ENCODE assay signal across 17 cellular contexts in the genomic region with DNA sequence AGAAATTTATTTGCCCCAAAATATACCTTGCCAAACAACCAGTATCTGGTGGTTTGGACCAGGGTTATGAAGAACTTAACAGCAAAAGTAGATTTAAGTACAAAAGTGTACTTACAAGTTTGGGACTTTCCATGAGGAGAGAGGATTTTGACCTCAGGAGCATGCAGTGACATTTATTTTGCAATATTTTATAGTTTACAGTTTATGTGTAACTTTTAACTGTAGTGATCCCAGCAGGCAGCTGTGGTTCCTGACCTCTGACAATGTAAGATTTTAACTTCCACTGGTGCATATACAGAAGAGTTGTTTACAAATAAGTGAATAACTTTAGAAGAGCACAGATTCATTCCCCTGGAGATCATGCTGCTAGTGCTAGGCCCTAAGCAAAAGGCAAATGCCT. TPM values are rescaled to one million over a fixed set of nuclear protein-coding genes. Genes with fewer than 3 reads are reported as not detected.
DNase-seq lines count a peak whose midpoint lies in the region; ATAC-seq, FAIRE-seq and TF ChIP-seq lines count a peak whose summit lies in the region.
"Had no signal": no experiment of that assay in that cellular context is flagged by ENCODE, and none has a peak within 500 bp of the region (broad histone marks: within the 10 kb centered on the region; RNA-seq: fewer than 3 reads in every experiment).

No MANE protein-coding gene starts in this region.

- H3F3A ChIP-seq in neural progenitor cell (ENCODE audit: low read depth): no peaks in the 10 kb centered on the region

- DNase-seq in HCEC 1CT (peak; percentile 14), choroid plexus epithelial cell (ENCODE audit: low read depth) (peak; percentile 28), left lobe of liver (ENCODE audit: low spot score) (no peak), neural progenitor cell (ENCODE audit: low spot score) (no peak), hypothalamus (lab: John Stamatoyannopoulos, UW) (no peak), H54 (ENCODE audit: insufficient read length, low spot score) (no peak)
- no peak for DNase-seq in activated CD8-positive, alpha-beta memory T cell treated with anti-CD3 and anti-CD28 coated beads, Interleukin-2, amount 50 U/mL, for 48 hours
- DNase-seq: 8988T; CD4-positive, alpha-beta memory T cell; DMS153; DMS79 treated with DMSO at 0.1 percent for 48 hours; GF-D8; H9 had no signal

- no peaks in the 10 kb centered on the region for H3K27me3 Mint-ChIP-seq in neural progenitor cell (ENCODE audit: insufficient read depth, low read depth)

- H4K20me1 ChIP-seq in neural progenitor cell (ENCODE audit: low read depth): no peaks in the 10 kb centered on the region
- H4K20me1 ChIP-seq: BLaER1 had no signal

- H3K27ac ChIP-seq in neural progenitor cell: no peak overlapping the region
- H3K27ac ChIP-seq: BLaER1 had no signal

- H3K4me1 Mint-ChIP-seq in neural progenitor cell: no peaks in the 10 kb centered on the region
- H3K4me1 Mint-ChIP-seq: CD14-positive monocyte; CD4-positive, alpha-beta memory T cell had no signal

- H3K27me3 ChIP-seq in neural progenitor cell: no peaks in the 10 kb centered on the region
- H3K27me3 ChIP-seq: BLaER1 had no signal

- H3K4me3 ChIP-seq in choroid plexus epithelial cell (ENCODE audit: low read depth, low read length) (no peak overlapping the region), neural progenitor cell (no peak overlapping the region)
- H3K4me3 ChIP-seq: BLaER1, GM23338 had no signal

- no peaks in the 10 kb centered on the region for H3K4me1 ChIP-seq in neural progenitor cell
- H3K4me1 ChIP-seq: BLaER1 had no signal

- no peak for TF ChIP-seq CTCF in choroid plexus epithelial cell (conservative IDR thresholded peaks at IDR 0.05; ENCODE audit: low read depth, low read length)
- no peak for TF ChIP-seq CTCF in neural progenitor cell (IDR thresholded peaks at IDR 0.05)

- no peaks in the 10 kb centered on the region for H3K9me3 ChIP-seq in neural progenitor cell (ENCODE audit: low read depth)
- H3K9me3 ChIP-seq: BLaER1 had no signal

- no peak for TF ChIP-seq POLR2A in H54 (IDR thresholded peaks at IDR 0.05; ENCODE audit: low read depth, low read length)

- H3K27ac Mint-ChIP-seq in neural progenitor cell: no peak overlapping the region
- H3K27ac Mint-ChIP-seq: CD14-positive monocyte; CD4-positive, alpha-beta memory T cell; GM23338; H9 had no signal

- no peak overlapping the region for H3K9ac ChIP-seq in neural progenitor cell
- H3K9ac ChIP-seq: BLaER1 had no signal

- H3K4me2 ChIP-seq in neural progenitor cell: no peak overlapping the region
- H3K4me2 ChIP-seq: BLaER1, GM23338 had no signal

- H3K9me3 Mint-ChIP-seq in neural progenitor cell: no peaks in the 10 kb centered on the region
- H3K9me3 Mint-ChIP-seq: CD14-positive monocyte, GM23338, H9 had no signal

- peak overlapping the region; percentile 60 for H2AFZ ChIP-seq in neural progenitor cell (replicated peaks)
- H2AFZ ChIP-seq: GM23338 had no signal

- no peaks in the 10 kb centered on the region for H3K36me3 ChIP-seq in neural progenitor cell
- H3K36me3 ChIP-seq: BLaER1 had no signal

- peak; percentile 59 for ATAC-seq in left lobe of liver
- ATAC-seq: GM23338 had no signal

- H3K79me2 ChIP-seq in neural progenitor cell (ENCODE audit: low read depth): no peaks in the 10 kb centered on the region

- H3K36me3 Mint-ChIP-seq in neural progenitor cell: no peaks in the 10 kb centered on the region
- H3K36me3 Mint-ChIP-seq: CD14-positive monocyte; CD4-positive, alpha-beta memory T cell had no signal

- no peak overlapping the region for H3K4me3 Mint-ChIP-seq in neural progenitor cell
- H3K4me3 Mint-ChIP-seq: CD14-positive monocyte; CD4-positive, alpha-beta memory T cell; GM23338; H9 had no signal

- no peak for FAIRE-seq in H54 (lab: Jason Lieb, UNC)

RNA-seq across cellular contexts. Expression of gene OR8D1, which starts 6.7 kb away (rescaled TPM):
- not detected for total RNA-seq in left lobe of liver
- not detected in 2 replicates for total RNA-seq in neural progenitor cell (ENCODE audit: low replicate concordance)
- total RNA-seq: CD4-positive, alpha-beta memory T cell; GM23338; H9 had no signal

RNA-seq across cellular contexts. Expression of gene OR8D2, which starts 12.9 kb away (rescaled TPM):
- total RNA-seq in left lobe of liver (not detected), neural progenitor cell (ENCODE audit: low replicate concordance) (not detected in 2 replicates)
- total RNA-seq: A673; CD4-positive, alpha-beta memory T cell; GM23338; H9 had no signal

RNA-seq across cellular contexts. Expression of gene OR8G5, which starts 50.9 kb away (rescaled TPM):
- total RNA-seq in left lobe of liver: not detected
- total RNA-seq in neural progenitor cell (ENCODE audit: low replicate concordance): not detected in 2 replicates
- total RNA-seq: A673; CD4-positive, alpha-beta memory T cell; GM23338; H9 had no signal

Comparison
In these comparisons a context has a peak if more than half of its experiments do, and no peak if none do; other contexts are left out.
1. DNase-seq: peak in HCEC 1CT (single experiment) and choroid plexus epithelial cell (single experiment); none in left lobe of liver (single experiment), neural progenitor cell (single experiment), activated CD8-positive, alpha-beta memory T cell treated with anti-CD3 and anti-CD28 coated beads, Interleukin-2, amount 50 U/mL, for 48 hours (single experiment), hypothalamus (0 of 51) and H54 (single experiment).